ENCODE assay signal across 14 cellular contexts in the genomic region with DNA sequence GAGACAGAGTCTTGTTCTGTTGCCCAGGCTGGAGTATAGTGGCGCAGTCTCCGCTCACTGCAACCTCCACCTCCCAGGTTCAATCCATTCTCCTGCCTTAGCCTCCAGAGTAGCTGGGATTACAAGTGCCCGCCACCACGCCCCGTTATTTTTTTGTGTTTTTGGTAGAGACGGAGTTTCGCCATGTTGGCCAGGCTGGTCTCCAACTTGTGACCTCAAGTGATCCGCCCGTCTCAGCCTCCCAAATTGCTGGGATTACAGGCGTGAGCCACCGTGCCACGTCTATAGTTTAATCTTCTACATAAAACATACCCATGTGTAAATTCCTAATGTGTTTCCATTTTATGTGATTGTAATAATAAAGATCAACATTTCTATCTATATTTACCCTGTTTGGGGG. TPM values are rescaled to one million over a fixed set of nuclear protein-coding genes. Genes with fewer than 3 reads are reported as not detected.
DNase-seq lines count a peak whose midpoint lies in the region; FAIRE-seq and TF ChIP-seq lines count a peak whose summit lies in the region.
"Had no signal": no experiment of that assay in that cellular context is flagged by ENCODE, and none has a peak within 500 bp of the region (broad histone marks: within the 10 kb centered on the region; RNA-seq: fewer than 3 reads in every experiment).

No MANE protein-coding gene starts in this region.

- H3K36me3 ChIP-seq in astrocyte (ENCODE audit: insufficient read depth, low read length): no peaks in the 10 kb centered on the region
- no peaks in the 10 kb centered on the region for H3K36me3 ChIP-seq in skeletal muscle satellite cell (ENCODE audit: insufficient read depth, low read length)

- H3K9ac ChIP-seq in astrocyte (ENCODE audit: low read length) (no peak overlapping the region), skeletal muscle satellite cell (ENCODE audit: low read depth, low read length) (no peak overlapping the region)

- no peak for FAIRE-seq in astrocyte (lab: Jason Lieb, UNC)

- TF ChIP-seq POLR2A in NB4 (IDR thresholded peaks at IDR 0.05; ENCODE audit: extremely low read depth, insufficient read length): no peak

- CTCF ChIA-PET in activated naive CD4-positive, alpha-beta T cell treated with anti-CD3 and anti-CD28 coated beads for 36 hours (lab: Charles Lee): interaction anchor here (0.7 to 0.8 kb wide), 2 partner anchors 642 to 679 kb away, joined by 3 read pairs; no protein-coding TSS in a partner anchor

- peaks cover 5% of the 10 kb centered on the region for H3K36me3 Mint-ChIP-seq in activated naive CD4-positive, alpha-beta T cell treated with anti-CD3 and anti-CD28 coated beads for 36 hours (ENCODE audit: low read depth)
- peaks cover 3% of the 10 kb centered on the region for H3K36me3 Mint-ChIP-seq in astrocyte (ENCODE audit: low read depth, unreplicated experiment)

- no peaks in the 10 kb centered on the region for H3K9me3 Mint-ChIP-seq in activated naive CD4-positive, alpha-beta T cell treated with anti-CD3 and anti-CD28 coated beads for 36 hours
- H3K9me3 Mint-ChIP-seq in astrocyte (ENCODE audit: unreplicated experiment): peaks cover 3% of the 10 kb centered on the region

- no peak overlapping the region for H3K27ac ChIP-seq in astrocyte (ENCODE audit: low read depth, low read length)

- H3K4me3 ChIP-seq in NB4 (ENCODE audit: low read depth, low read length) (peak overlapping the region; percentile 92), astrocyte (ENCODE audit: insufficient read depth, low read depth, low read length) (no peak overlapping the region), skeletal muscle satellite cell (ENCODE audit: low read length) (no peak overlapping the region)

- no peaks in the 10 kb centered on the region for H3K27me3 ChIP-seq in astrocyte (ENCODE audit: insufficient read depth, low read length)
- H3K27me3 ChIP-seq in skeletal muscle satellite cell (ENCODE audit: control insufficient read depth, insufficient read depth, low read length): no peaks in the 10 kb centered on the region

- no peaks in the 10 kb centered on the region for H4K20me1 ChIP-seq in astrocyte (ENCODE audit: insufficient read depth, low read length)

- TF ChIP-seq CTCF in NB4 (IDR thresholded peaks at IDR 0.05; ENCODE audit: low read depth, low read length): no peak
- no peak for TF ChIP-seq CTCF in astrocyte (IDR thresholded peaks at IDR 0.05; ENCODE audit: insufficient read depth, low read depth, low read length)

- no peaks in the 10 kb centered on the region for H3K27me3 Mint-ChIP-seq in activated naive CD4-positive, alpha-beta T cell treated with anti-CD3 and anti-CD28 coated beads for 36 hours (ENCODE audit: low read depth)
- no peaks in the 10 kb centered on the region for H3K27me3 Mint-ChIP-seq in astrocyte (ENCODE audit: low read depth, unreplicated experiment)

- no peak overlapping the region for H2AFZ ChIP-seq in astrocyte (ENCODE audit: low read depth, low read length)

- intact Hi-C loops in activated naive CD4-positive, alpha-beta T cell treated with anti-CD3 and anti-CD28 coated beads for 36 hours (cut with micrococcal nuclease): no loop called here

- H3K4me2 ChIP-seq in astrocyte (ENCODE audit: low read length) (no peak overlapping the region), skeletal muscle satellite cell (ENCODE audit: low read length) (peak overlapping the region; percentile 84)

- H3K9me3 ChIP-seq in astrocyte (ENCODE audit: insufficient read depth, low read depth, low read length): no peaks in the 10 kb centered on the region
- H3K9me3 ChIP-seq in skeletal muscle satellite cell (replicated peaks; ENCODE audit: low read length): no peaks in the 10 kb centered on the region

- H3K4me1 ChIP-seq in astrocyte (ENCODE audit: insufficient read depth, low read length) (peaks cover 6% of the 10 kb centered on the region), skeletal muscle satellite cell (ENCODE audit: control insufficient read depth, insufficient read depth, low read length) (peaks cover 4% of the 10 kb centered on the region)

- no peak overlapping the region for H3K27ac Mint-ChIP-seq in activated naive CD4-positive, alpha-beta T cell treated with anti-CD3 and anti-CD28 coated beads for 36 hours
- H3K27ac Mint-ChIP-seq in astrocyte (ENCODE audit: unreplicated experiment): no peak overlapping the region

- H3K79me2 ChIP-seq in astrocyte (ENCODE audit: insufficient read depth, low read length): peaks cover 47% of the 10 kb centered on the region

- peak overlapping the region; percentile 96 for H3K4me3 Mint-ChIP-seq in activated naive CD4-positive, alpha-beta T cell treated with anti-CD3 and anti-CD28 coated beads for 36 hours
- H3K4me3 Mint-ChIP-seq in astrocyte (ENCODE audit: unreplicated experiment): peak overlapping the region; percentile 89

- peaks cover 25% of the 10 kb centered on the region for H3K4me1 Mint-ChIP-seq in activated naive CD4-positive, alpha-beta T cell treated with anti-CD3 and anti-CD28 coated beads for 36 hours (ENCODE audit: low read depth)
- H3K4me1 Mint-ChIP-seq in astrocyte (ENCODE audit: low read depth, unreplicated experiment): peaks cover 5% of the 10 kb centered on the region

- DNase-seq in activated naive CD4-positive, alpha-beta T cell treated with anti-CD3 and anti-CD28 coated beads for 36 hours: no peak
- no peak for DNase-seq in activated naive CD4-positive, alpha-beta T cell treated with Interleukin-2 at 50 U/mL for 16 hours
- DNase-seq in NB4 (ENCODE audit: low read depth) (no peak), astrocyte (ENCODE audit: low read depth) (no peak), GDM1 (lab: John Stamatoyannopoulos, UW) (no peak), NOMO-1 (lab: John Stamatoyannopoulos, UW; ENCODE audit: unreplicated experiment in 2 of 2) (no peak)
- DNase-seq in stimulated activated CD4-positive, alpha-beta T cell treated with anti-CD3 and anti-CD28 coated beads, Interleukin-4, amount 100 ng/mL, for 1 hour: no peak
- DNase-seq: DMS79 treated with DMSO at 0.1 percent for 48 hours; effector memory CD4-positive, alpha-beta T cell; islet precursor cell; NCI-H2107; stimulated activated CD4-positive, alpha-beta T cell treated with anti-CD3 and anti-CD28 coated beads, Interleukin-2, amount 100 ng/mL, for 24 hours; T1000 had no signal

RNA-seq across cellular contexts. Expression of gene GALK2, which starts 1.7 kb away (rescaled TPM):
- 10 to 100 TPM; 22.6 to 24.1 TPM for total RNA-seq in activated naive CD4-positive, alpha-beta T cell treated with anti-CD3 and anti-CD28 coated beads for 36 hours
- total RNA-seq in astrocyte: 19.0 and 21.4 TPM in 2 replicates
- total RNA-seq in skeletal muscle satellite cell (2012; rRNA removed): 34.1 and 40.3 TPM in 2 replicates

RNA-seq across cellular contexts. Expression of gene COPS2, which starts 16.4 kb away (rescaled TPM):
- total RNA-seq in activated naive CD4-positive, alpha-beta T cell treated with anti-CD3 and anti-CD28 coated beads for 36 hours: 10 to 100 TPM; 79.7 to 86.4 TPM
- 94.3 and 99.2 TPM in 2 replicates for total RNA-seq in astrocyte
- total RNA-seq in skeletal muscle satellite cell (2012; rRNA removed): 64.2 and 78.6 TPM in 2 replicates
